1 cellular context compared by ENCODE assay signal in genomic region chr3:129428382-129429079, GRCh38.
TF ChIP-seq lines count a peak whose summit lies in the region.

Gene EFCAB12, minus strand, starts transcription at chr3:129428636. Its CDS starts 148 bp downstream, at chr3:129428488.

TF ChIP-seq in H1, 55 proteins besides CTCF, POLR2A, EP300 and RAD21 (continued from another document):
- TF ChIP-seq SP2 (IDR thresholded peaks at IDR 0.05; ENCODE audit: low read length): no peak
- TF ChIP-seq GTF2F1 (IDR thresholded peaks at IDR 0.05; ENCODE audit: borderline replicate concordance, low read depth, low read length): no peak
- TF ChIP-seq GABPA (IDR thresholded peaks at IDR 0.05; ENCODE audit: borderline replicate concordance, insufficient read depth, low read length): no peak
- TF ChIP-seq E2F6 (IDR thresholded peaks at IDR 0.05): peak; percentile 64
- TF ChIP-seq YY1 (IDR thresholded peaks at IDR 0.05; ENCODE audit: low read depth, low read length): no peak
- no peak for TF ChIP-seq PHF8 (conservative IDR thresholded peaks at IDR 0.05; ENCODE audit: low read depth, low read length)
- TF ChIP-seq TAF7 (optimal IDR thresholded peaks at IDR 0.05; ENCODE audit: borderline replicate concordance, low read depth, low read length): no peak
- TF ChIP-seq TBP (IDR thresholded peaks at IDR 0.05; ENCODE audit: low read depth, low read length): no peak
- no peak for TF ChIP-seq JUND (IDR thresholded peaks at IDR 0.05; ENCODE audit: low read length)
- no peak for TF ChIP-seq BRCA1 (IDR thresholded peaks at IDR 0.05; ENCODE audit: low read depth, low read length)
- TF ChIP-seq JUN (IDR thresholded peaks at IDR 0.05; ENCODE audit: low read depth, low read length): no peak
- TF ChIP-seq RFX5 (IDR thresholded peaks at IDR 0.05; ENCODE audit: borderline replicate concordance, low read depth, low read length): no peak
- no peak for TF ChIP-seq ASH2L (IDR thresholded peaks at IDR 0.05; ENCODE audit: low read length)
- no peak for TF ChIP-seq TEAD4 (IDR thresholded peaks at IDR 0.05; ENCODE audit: low read depth, low read length)
- 0 out of 2 replicates have a peak, but pooled peaks have one; percentile 74 for TF ChIP-seq SP4 (IDR thresholded peaks at IDR 0.05; ENCODE audit: low read length)
- TF ChIP-seq EGR1 (IDR thresholded peaks at IDR 0.05; ENCODE audit: borderline replicate concordance, low read depth, low read length): no peak
- TF ChIP-seq CBX8 (IDR thresholded peaks at IDR 0.05; ENCODE audit: borderline replicate concordance, low read depth, low read length): no peak
- TF ChIP-seq TCF12 (IDR thresholded peaks at IDR 0.05; ENCODE audit: low read depth, low read length): no peak
- no peak for TF ChIP-seq RXRA (IDR thresholded peaks at IDR 0.05; ENCODE audit: insufficient read depth, low read depth, low read length)
- peak; percentile 93 to 94 for TF ChIP-seq SIN3A (conservative IDR thresholded peaks at IDR 0.05 in 1 of 2, IDR thresholded peaks at IDR 0.05 in 1 of 2; ENCODE audit: low read depth in 1 of 2, low read length in 2 of 2)
- TF ChIP-seq SAP30 (IDR thresholded peaks at IDR 0.05; ENCODE audit: insufficient read depth, insufficient replicate concordance, low read length): peak; percentile 90
- TF ChIP-seq CBX5 (IDR thresholded peaks at IDR 0.05; ENCODE audit: low read depth, low read length): no peak
- TF ChIP-seq MAX (IDR thresholded peaks at IDR 0.05): no peak; the same call in 1 of the 2 replicates
- no peak for TF ChIP-seq CHD7 (IDR thresholded peaks at IDR 0.05; ENCODE audit: insufficient replicate concordance, low read length)
- TF ChIP-seq ATF3 (IDR thresholded peaks at IDR 0.05; ENCODE audit: insufficient read depth, low read depth, low read length): peak; percentile 64
- peak in 1 of 2 experiments; percentile 88; a peak in 2 of 4 replicates for TF ChIP-seq HDAC2 (IDR thresholded peaks at IDR 0.05; ENCODE audit: borderline replicate concordance in 1 of 2, low read depth in 2 of 2, low read length in 2 of 2)
- peak; percentile 66; the same call in 1 of the 2 replicates for TF ChIP-seq TAF1 (IDR thresholded peaks at IDR 0.05; ENCODE audit: low read depth, low read length)
- TF ChIP-seq USF2 (IDR thresholded peaks at IDR 0.05; ENCODE audit: low read length): peak; percentile 90
- TF ChIP-seq CEBPB (IDR thresholded peaks at IDR 0.05; ENCODE audit: low read depth, low read length): no peak
- TF ChIP-seq KDM5A (IDR thresholded peaks at IDR 0.05; ENCODE audit: low read length): no peak
- peak; percentile 67 for TF ChIP-seq KDM4A (IDR thresholded peaks at IDR 0.05; ENCODE audit: low read depth, low read length, severe bottlenecking)
- no peak for TF ChIP-seq RNF2 (IDR thresholded peaks at IDR 0.05; ENCODE audit: borderline replicate concordance, low read depth, low read length, missing control alignments, poor library complexity, severe bottlenecking)
- no peak for TF ChIP-seq SIRT6 (IDR thresholded peaks at IDR 0.05; ENCODE audit: low read length)
- TF ChIP-seq SP1 (IDR thresholded peaks at IDR 0.05; ENCODE audit: low read depth, low read length): peak; percentile 81
- 0 out of 2 replicates have a peak, but pooled peaks have one; percentile 35 for TF ChIP-seq CHD2 (IDR thresholded peaks at IDR 0.05; ENCODE audit: low read length)
- no peak for TF ChIP-seq SRF (IDR thresholded peaks at IDR 0.05; ENCODE audit: low read depth, low read length)
- peak; percentile 60; the same call in 1 of the 2 replicates for TF ChIP-seq POLR2AphosphoS5 (IDR thresholded peaks at IDR 0.05; ENCODE audit: low read depth, low read length)
- no peak for TF ChIP-seq MAFK (IDR thresholded peaks at IDR 0.05; ENCODE audit: low read depth, low read length)
- TF ChIP-seq CTBP2 (IDR thresholded peaks at IDR 0.05; ENCODE audit: borderline replicate concordance, insufficient read depth, insufficient read length, low read length): no peak
- TF ChIP-seq CHD1 (IDR thresholded peaks at IDR 0.05; ENCODE audit: low read depth, low read length): no peak
- TF ChIP-seq RBBP5 (IDR thresholded peaks at IDR 0.05; ENCODE audit: borderline replicate concordance, low read depth, low read length): no peak
- TF ChIP-seq SUZ12 (IDR thresholded peaks at IDR 0.05; ENCODE audit: low read length): no peak
- TF ChIP-seq NANOG (IDR thresholded peaks at IDR 0.05; ENCODE audit: insufficient read depth, low read depth, low read length, poor library complexity, severe bottlenecking): no peak
- no peak for TF ChIP-seq NRF1 (IDR thresholded peaks at IDR 0.05; ENCODE audit: low read depth, low read length)
- TF ChIP-seq SIX5 (IDR thresholded peaks at IDR 0.05; ENCODE audit: low read depth, low read length): no peak
